1 cellular context compared by ENCODE assay signal in genomic region chr11:6481012-6481923, GRCh38.
TF ChIP-seq lines count a peak whose summit lies in the region.

TSS of gene ARFIP2 (minus strand) at chr11:6481331. CDS start at chr11:6480421, 910 bp downstream.
TSS of gene TIMM10B (plus strand) at chr11:6481501. CDS start at chr11:6481517, 16 bp downstream.

TF ChIP-seq in GM12878, 131 proteins besides CTCF, POLR2A, EP300 and RAD21 (continued from another document):
- TF ChIP-seq CEBPZ (IDR thresholded peaks at IDR 0.05; ENCODE audit: low read depth, low read length) (no peak), BCL11A (IDR thresholded peaks at IDR 0.05; ENCODE audit: low read depth, low read length) (no peak), BCL3 (IDR thresholded peaks at IDR 0.05; ENCODE audit: borderline replicate concordance, insufficient read depth, low read depth, low read length, poor library complexity, severe bottlenecking) (no peak), ATF7 (IDR thresholded peaks at IDR 0.05; ENCODE audit: low read depth) (peak; percentile 77), MYC (IDR thresholded peaks at IDR 0.05; ENCODE audit: insufficient read depth, insufficient read length, insufficient replicate concordance, low read length, severe bottlenecking) (no peak), HCFC1 (IDR thresholded peaks at IDR 0.05; ENCODE audit: low read length) (peak; percentile 82), ELK1 (IDR thresholded peaks at IDR 0.05; ENCODE audit: low read depth, low read length) (peak; percentile 91), ASH2L (IDR thresholded peaks at IDR 0.05; ENCODE audit: borderline replicate concordance, low read depth) (no peak), ZNF384 (IDR thresholded peaks at IDR 0.05; ENCODE audit: borderline replicate concordance, low read depth, low read length) (no peak), NRF1 (conservative IDR thresholded peaks at IDR 0.05; ENCODE audit: low read depth, low read length) (no peak), SMARCA5 (IDR thresholded peaks at IDR 0.05) (peak; percentile 51; the same call in 1 of the 2 replicates)
